ENCODE assay signal across 29 cellular contexts in genomic region chr5:98791110-98791509, GRCh38. TPM values are rescaled to one million over a fixed set of nuclear protein-coding genes. Genes with fewer than 3 reads are reported as not detected.
A peak's percentile ranks its signal among the peaks of the same experiment; 100 is the strongest.
DNase-seq lines count a peak whose midpoint lies in the region; ATAC-seq and TF ChIP-seq lines count a peak whose summit lies in the region.
"Had no signal": no experiment of that assay in that cellular context is flagged by ENCODE, and none has a peak within 500 bp of the region (broad histone marks: within the 10 kb centered on the region; RNA-seq: fewer than 3 reads in every experiment).

No MANE protein-coding gene starts in this region.

- H3K27me3 Mint-ChIP-seq in nephron (ENCODE audit: low read depth) = no peaks in the 10 kb centered on the region
- H3K27me3 Mint-ChIP-seq: activated B cell treated with CpG ODN at 0.5 μM for 24 hours had no signal

- no peak for TF ChIP-seq EP300 in esophagus muscularis mucosa (IDR thresholded peaks at IDR 0.05)

- H3K27ac ChIP-seq in heart left ventricle (peak overlapping the region in 3 of 12 donors; percentile 1 to 28 (median 23)), right cardiac atrium (ENCODE audit: low read length) (no peak overlapping the region), esophagus muscularis mucosa (replicated peaks in 1 of 4) (peak overlapping the region; percentile 30 to 67 (median 52))
- H3K27ac ChIP-seq: A549 had no signal

- peaks cover 5 to 53% (median 20%) of the 10 kb centered on the region in 12 donors for H3K4me1 ChIP-seq in heart left ventricle
- peaks cover 2% of the 10 kb centered on the region for H3K4me1 ChIP-seq in right cardiac atrium (ENCODE audit: control insufficient read depth, insufficient read depth, low read length)
- H3K4me1 ChIP-seq in esophagus muscularis mucosa = peaks cover 21 to 100% (median 97%) of the 10 kb centered on the region in 4 donors

- intact Hi-C loops in heart left ventricle (cut with DNase I) (no loop called here), right cardiac atrium (cut with DNase I) (no loop called here), esophagus muscularis mucosa (cut with DNase I) (no loop called here)

- DNase-seq in heart left ventricle (no peak), right cardiac atrium (no peak), esophagus muscularis mucosa (ENCODE audit: extremely low spot score) (no peak), COLO829 (ENCODE audit: low spot score) (no peak), NCI-H1092 (lab: John Stamatoyannopoulos, UW) (no peak), HPDE6-E6E7 (ENCODE audit: extremely low spot score) (no peak)
- DNase-seq: activated B cell treated with CpG ODN at 0.5 μM for 24 hours; activated CD4-positive, alpha-beta T cell treated with anti-CD3 and anti-CD28 coated beads, Interleukin-2, amount 50 U/mL, for 4 hours; activated naive CD4-positive, alpha-beta T cell treated with anti-CD3 and anti-CD28 coated beads for 36 hours; activated T-cell treated with anti-CD3 and anti-CD28 coated beads, Interleukin-2, amount 50 U/mL, for 72 hours; amniotic stem cell; BE2C; CD8-positive, alpha-beta memory T cell; DMS153; HCEC 1CT; mesendoderm; NCI-H146; NCI-H526; nucleus accumbens; stimulated activated CD4-positive, alpha-beta T cell treated with anti-CD3 and anti-CD28 coated beads, Interleukin-1b, Interleukin-23, amount 100 ng/mL, for 48 hours; stimulated activated CD8-positive, alpha-beta memory T cell treated with anti-CD3 and anti-CD28 coated beads, Interleukin-4, amount 100 ng/mL, for 48 hours; SW 1271; T1000; trophoblast cell had no signal

- no peaks in the 10 kb centered on the region for H3K9me3 Mint-ChIP-seq in nephron
- H3K9me3 Mint-ChIP-seq: activated B cell treated with CpG ODN at 0.5 μM for 24 hours; activated naive CD4-positive, alpha-beta T cell treated with anti-CD3 and anti-CD28 coated beads for 36 hours; activated T-cell treated with anti-CD3 and anti-CD28 coated beads, Interleukin-2, amount 50 U/mL, for 72 hours; CD8-positive, alpha-beta memory T cell had no signal

- H3K27ac Mint-ChIP-seq in nephron = peak overlapping the region; percentile 5 to 15 (median 12)
- H3K27ac Mint-ChIP-seq: activated B cell treated with CpG ODN at 0.5 μM for 24 hours; activated naive CD4-positive, alpha-beta T cell treated with anti-CD3 and anti-CD28 coated beads for 36 hours; activated T-cell treated with anti-CD3 and anti-CD28 coated beads, Interleukin-2, amount 50 U/mL, for 72 hours; CD8-positive, alpha-beta memory T cell had no signal

- WGBS in heart left ventricle, 4 donors = 70 to 78% (median 74%) methylated on average over 5 of the region's 5 CpGs
- 67% methylated on average over 5 of the region's 5 CpGs for WGBS in right cardiac atrium
- WGBS in esophagus muscularis mucosa = 57% methylated on average over 5 of the region's 5 CpGs

- H3K4me3 ChIP-seq in heart left ventricle = peak overlapping the region in 1 of 12 donors; percentile 12
- H3K4me3 ChIP-seq in right cardiac atrium (ENCODE audit: low read length) = no peak overlapping the region
- peak overlapping the region in 2 of 4 donors; percentile 6 to 12 for H3K4me3 ChIP-seq in esophagus muscularis mucosa
- H3K4me3 ChIP-seq: A549, smooth muscle cell had no signal

- TF ChIP-seq CTCF in heart left ventricle (IDR thresholded peaks at IDR 0.05) (no peak), esophagus muscularis mucosa (IDR thresholded peaks at IDR 0.05) (no peak), nephron (IDR thresholded peaks at IDR 0.05; ENCODE audit: unreplicated experiment in 3 of 3) (no peak)

- H3K27me3 ChIP-seq in heart left ventricle (no peaks in the 10 kb centered on the region), right cardiac atrium (ENCODE audit: control insufficient read depth, insufficient read depth) (no peaks in the 10 kb centered on the region), esophagus muscularis mucosa (no peaks in the 10 kb centered on the region)
- H3K27me3 ChIP-seq: BE2C had no signal

- ATAC-seq in heart left ventricle (peak; percentile 26 to 68 (median 48)), right cardiac atrium (no peak), GM18870 (IDR thresholded peaks at IDR 0.05; ENCODE audit: unreplicated experiment) (no peak)
- ATAC-seq: A549; activated T-cell treated with anti-CD3 and anti-CD28 coated beads, Interleukin-2, amount 50 U/mL, for 72 hours; Panc1 had no signal

- H3K36me3 Mint-ChIP-seq in nephron (ENCODE audit: low read depth) = peaks cover 44% of the 10 kb centered on the region

- H3K9me3 ChIP-seq in heart left ventricle (no peaks in the 10 kb centered on the region), right cardiac atrium (ENCODE audit: control insufficient read depth, low read length) (no peaks in the 10 kb centered on the region), esophagus muscularis mucosa (no peaks in the 10 kb centered on the region)
- H3K9me3 ChIP-seq: A549, BE2C had no signal

- peaks cover 64% of the 10 kb centered on the region for H3K4me1 Mint-ChIP-seq in nephron

- H3K36me3 ChIP-seq in heart left ventricle (peaks cover 0 to 19% (median 12%) of the 10 kb centered on the region in 9 donors), esophagus muscularis mucosa (peaks cover 9 to 27% (median 18%) of the 10 kb centered on the region in 4 donors)

- no peak overlapping the region for H3K4me3 Mint-ChIP-seq in nephron
- H3K4me3 Mint-ChIP-seq: activated B cell treated with CpG ODN at 0.5 μM for 24 hours; activated naive CD4-positive, alpha-beta T cell treated with anti-CD3 and anti-CD28 coated beads for 36 hours; activated T-cell treated with anti-CD3 and anti-CD28 coated beads, Interleukin-2, amount 50 U/mL, for 72 hours; CD8-positive, alpha-beta memory T cell had no signal

- TF ChIP-seq POLR2A in heart left ventricle (IDR thresholded peaks at IDR 0.05) (no peak), esophagus muscularis mucosa (IDR thresholded peaks at IDR 0.05; ENCODE audit: low read depth) (no peak)

RNA-seq across cellular contexts. Expression of gene RGMB, which starts 17.6 kb away (rescaled TPM):
- total RNA-seq in heart left ventricle (10 to 100 TPM; 11.0 to 42.2 (median 17.0) TPM), right cardiac atrium (10 to 100 TPM; 15.6 to 17.7 (median 16.7) TPM), esophagus muscularis mucosa (100 to 1,000 TPM; 145 to 198 (median 183) TPM)
- polyA plus RNA-seq in heart left ventricle (1 to 10 TPM; 2.0 to 9.3 TPM), right cardiac atrium (6.5 TPM)

Comparison
In these comparisons a context has a peak if more than half of its experiments do, and no peak if none do; other contexts are left out.
1. ATAC-seq: peak in heart left ventricle (4 of 4); none in right cardiac atrium (0 of 2) and GM18870 (single experiment).